ENCODE assay signal across 8 cellular contexts in genomic region chr12:57523706-57524614, GRCh38. TPM values are rescaled to one million over a fixed set of nuclear protein-coding genes. Genes with fewer than 3 reads are reported as not detected.
DNase-seq lines count a peak whose midpoint lies in the region; ATAC-seq and TF ChIP-seq lines count a peak whose summit lies in the region.

No MANE protein-coding gene starts in this region.

- H3K27ac ChIP-seq in ACC112 (ENCODE audit: low read depth, low read length) (peak overlapping the region; percentile 63), muscle layer of colon (ENCODE audit: low read depth, low read length) (peak overlapping the region; percentile 67)

- POLR2A ChIA-PET in HEK293T (lab: Yijun Ruan, JAX): interaction anchor here (0.8 to 1.9 kb wide), 7 partner anchors 9 to 65 kb away, joined by 3 to 12 read pairs (median 4); no protein-coding TSS in a partner anchor

- H3K9me3 ChIP-seq in muscle layer of colon (ENCODE audit: low read length) (no peaks in the 10 kb centered on the region), mucosa of descending colon (no peaks in the 10 kb centered on the region)

- no peaks in the 10 kb centered on the region for H3K27me3 ChIP-seq in ACC112 (ENCODE audit: insufficient read depth, low read length)
- H3K27me3 ChIP-seq in muscle layer of colon (ENCODE audit: control insufficient read depth in 1 of 2, insufficient read depth in 2 of 2, low read length in 2 of 2): no peaks in the 10 kb centered on the region

- H2AFZ ChIP-seq in ACC112 (ENCODE audit: low read length, unreplicated experiment): no peak overlapping the region

- peaks cover 3% of the 10 kb centered on the region; the same call in 1 of the 2 replicates for H3K36me3 ChIP-seq in ACC112 (ENCODE audit: insufficient read depth, low read length)
- H3K36me3 ChIP-seq in muscle layer of colon (ENCODE audit: insufficient read depth, low read length): peaks cover 47% of the 10 kb centered on the region
- peaks cover 9% of the 10 kb centered on the region for H3K36me3 ChIP-seq in mucosa of descending colon (ENCODE audit: low read depth)

- H3K9ac ChIP-seq in muscle layer of colon (ENCODE audit: low read length): peak overlapping the region; percentile 47

- H3K79me2 ChIP-seq in ACC112 (ENCODE audit: control insufficient read depth, insufficient read depth, low read length, unreplicated experiment): peaks cover 50% of the 10 kb centered on the region

- no peak for TF ChIP-seq CTCF in cardiac fibroblast (IDR thresholded peaks at IDR 0.05; ENCODE audit: low read depth, low read length)
- TF ChIP-seq CTCF in mucosa of descending colon (IDR thresholded peaks at IDR 0.05): no peak

- CTCF ChIA-PET in HEK293T (lab: Yijun Ruan, JAX): interaction anchor here (1.4 kb wide), 1 partner anchor 59 kb away, joined by 4 read pairs; no protein-coding TSS in a partner anchor

- intact Hi-C loops in mucosa of descending colon (cut with DNase I, micrococcal nuclease): no loop called here

- ATAC-seq in GM19467 (IDR thresholded peaks at IDR 0.05; ENCODE audit: unreplicated experiment): no peak
- ATAC-seq in mucosa of descending colon: no peak

- DNase-seq in Jurkat, Clone E6-1 (ENCODE audit: low read depth, low spot score): no peak
- DNase-seq in cardiac fibroblast (ENCODE audit: low read depth in 2 of 2): peak in 1 of 2 donors; percentile 46
- no peak for DNase-seq in HEK293T (ENCODE audit: extremely low spot score)
- DNase-seq in EL: no peak
- DNase-seq in mucosa of descending colon: no peak

- H3K4me3 ChIP-seq in ACC112 (ENCODE audit: low read depth, low read length) (peak overlapping the region; percentile 78), cardiac fibroblast (replicated peaks in 1 of 2; ENCODE audit: low read depth in 2 of 2, low read length in 2 of 2) (peak overlapping the region; percentile 84 to 86), muscle layer of colon (ENCODE audit: low read depth in 1 of 2, low read length in 2 of 2) (peak overlapping the region; percentile 55 to 71), mucosa of descending colon (no peak overlapping the region)
- H3K4me3 ChIP-seq in Jurkat, Clone E6-1 (ENCODE audit: low read length): peak overlapping the region; percentile 64

- peaks cover 36% of the 10 kb centered on the region for H3K4me1 ChIP-seq in ACC112 (ENCODE audit: control insufficient read depth, insufficient read depth, low read length, unreplicated experiment)
- H3K4me1 ChIP-seq in muscle layer of colon (ENCODE audit: insufficient read depth, low read length): peaks cover 41% of the 10 kb centered on the region
- H3K4me1 ChIP-seq in mucosa of descending colon (ENCODE audit: low read depth): peaks cover 35% of the 10 kb centered on the region

TF ChIP-seq in HEK293T, 16 proteins besides CTCF, POLR2A, EP300 and RAD21:
- no peak for TF ChIP-seq ZNF384 (IDR thresholded peaks at IDR 0.05)
- no peak for TF ChIP-seq NFRKB (IDR thresholded peaks at IDR 0.05)
- TF ChIP-seq FOXK2 (IDR thresholded peaks at IDR 0.05): no peak
- TF ChIP-seq ELF4 (IDR thresholded peaks at IDR 0.05): no peak
- TF ChIP-seq CTBP1 (IDR thresholded peaks at IDR 0.05; ENCODE audit: borderline replicate concordance): no peak
- TF ChIP-seq FOXM1 (IDR thresholded peaks at IDR 0.05; ENCODE audit: borderline replicate concordance): no peak
- no peak for TF ChIP-seq LEF1 (IDR thresholded peaks at IDR 0.05; ENCODE audit: borderline replicate concordance)
- no peak for TF ChIP-seq BHLHE40 (IDR thresholded peaks at IDR 0.05; ENCODE audit: borderline replicate concordance)
- no peak for TF ChIP-seq TARDBP (IDR thresholded peaks at IDR 0.05)
- TF ChIP-seq L3MBTL2 (conservative IDR thresholded peaks at IDR 0.05): no peak
- no peak for TF ChIP-seq PKNOX1 (IDR thresholded peaks at IDR 0.05)
- TF ChIP-seq SP1 (IDR thresholded peaks at IDR 0.05): no peak
- no peak for TF ChIP-seq FOXA1 (IDR thresholded peaks at IDR 0.05)

RNA-seq across cellular contexts. Expression of gene MBD6, which starts 1.3 kb away (rescaled TPM):
- 45.7 TPM for polyA plus RNA-seq in Jurkat, Clone E6-1 (2012; ENCODE audit: insufficient read depth, insufficient read length)
- 100 to 1,000 TPM; 116 to 137 (median 120) TPM for total RNA-seq in mucosa of descending colon

RNA-seq across cellular contexts. Expression of gene DDIT3, which starts 3.6 kb away (rescaled TPM):
- polyA plus RNA-seq in Jurkat, Clone E6-1 (2012; ENCODE audit: insufficient read depth, insufficient read length): 15.4 TPM
- total RNA-seq in mucosa of descending colon: 10 to 100 TPM; 14.1 to 36.4 (median 19.1) TPM

RNA-seq across cellular contexts. Expression of gene DCTN2, which starts 23.0 kb away (rescaled TPM):
- 171 TPM for polyA plus RNA-seq in Jurkat, Clone E6-1 (2012; ENCODE audit: insufficient read depth, insufficient read length)
- 100 to 1,000 TPM; 138 to 140 (median 140) TPM for total RNA-seq in mucosa of descending colon

RNA-seq across cellular contexts. Expression of gene KIF5A, which starts 25.9 kb away (rescaled TPM):
- polyA plus RNA-seq in Jurkat, Clone E6-1 (2012; ENCODE audit: insufficient read depth, insufficient read length): 5.4 TPM
- total RNA-seq in mucosa of descending colon: 1 to 10 TPM in 2 of 3 donors, under 1 TPM in 1; 0.61 to 9.1 (median 1.2) TPM

RNA-seq across cellular contexts. Expression of gene MARS1, which starts 36.1 kb away (rescaled TPM):
- polyA plus RNA-seq in Jurkat, Clone E6-1 (2012; ENCODE audit: insufficient read depth, insufficient read length): 175 TPM
- 100 to 1,000 TPM in 1 of 3 donors, 10 to 100 TPM in 2; 63.7 to 117 (median 94.7) TPM for total RNA-seq in mucosa of descending colon
